11 cellular contexts compared by ENCODE assay signal in genomic region chr22:28424427-28425080, GRCh38.
A peak's percentile ranks its signal among the peaks of the same experiment; 100 is the strongest.
DNase-seq lines count a peak whose midpoint lies in the region; ATAC-seq, FAIRE-seq and TF ChIP-seq lines count a peak whose summit lies in the region.
"Had no signal": no experiment of that assay in that cellular context is flagged by ENCODE, and none has a peak within 500 bp of the region (broad histone marks: within the 10 kb centered on the region; RNA-seq: fewer than 3 reads in every experiment).

No MANE protein-coding gene starts in this region.

- no peak for TF ChIP-seq RAD21 in A549 (conservative IDR thresholded peaks at IDR 0.05 in 1 of 2, IDR thresholded peaks at IDR 0.05 in 1 of 2)

- CTCF ChIA-PET in A549 (lab: Yijun Ruan, JAX): interaction anchor here (0.7 to 1.8 kb wide), 3 partner anchors 12 to 96 kb away, joined by 3 to 4 read pairs (median 3); no protein-coding TSS in a partner anchor

- peak; percentile 70 to 94; a peak in 5 of 6 replicates for ATAC-seq in A549
- ATAC-seq in esophagus mucosa: no peak
- ATAC-seq: naive thymus-derived CD4-positive, alpha-beta T cell had no signal

- in situ Hi-C loops in HAP-1 (cut with MboI; ENCODE audit: low sequenced_read_pairs): no loop called here

- no peak for FAIRE-seq in A549 (lab: Jason Lieb, UNC)
- FAIRE-seq: islet of Langerhans had no signal

- 27% methylated on average over 2 of the region's 2 CpGs for WGBS in A549 (ENCODE audit: missing lambda C conversion rate)
- 77 to 93% (median 89%) methylated on average over 2 of the region's 2 CpGs for WGBS in spleen, 5 donors

- POLR2A ChIA-PET in A549 (lab: Yijun Ruan, JAX): no interaction called here

- H3K27me3 ChIP-seq in HAP-1 (ENCODE audit: low read depth) (no peaks in the 10 kb centered on the region), tibial artery (no peaks in the 10 kb centered on the region), spleen (replicated peaks in 1 of 7) (no peaks in the 10 kb centered on the region)

- TF ChIP-seq CTCF in A549 (IDR thresholded peaks at IDR 0.05): no peak
- no peak for TF ChIP-seq CTCF in cardiac fibroblast (IDR thresholded peaks at IDR 0.05; ENCODE audit: low read depth, low read length)
- TF ChIP-seq CTCF in tibial artery (IDR thresholded peaks at IDR 0.05): no peak
- no peak for TF ChIP-seq CTCF in spleen (IDR thresholded peaks at IDR 0.05 in 8 of 11, conservative IDR thresholded peaks at IDR 0.05 in 3 of 11)

- H3K36me3 ChIP-seq in HAP-1 (replicated peaks) (no peaks in the 10 kb centered on the region), tibial artery (no peaks in the 10 kb centered on the region), spleen (no peaks in the 10 kb centered on the region)

- TF ChIP-seq POLR2A in A549 (IDR thresholded peaks at IDR 0.05; ENCODE audit: low read length): no peak
- TF ChIP-seq POLR2A in spleen (IDR thresholded peaks at IDR 0.05): no peak

- H3K4me2 ChIP-seq in A549: peak overlapping the region; percentile 52

- H3K9me3 ChIP-seq in A549: no peaks in the 10 kb centered on the region
- H3K9me3 ChIP-seq in HAP-1: no peaks in the 10 kb centered on the region
- H3K9me3 ChIP-seq in tibial artery: no peaks in the 10 kb centered on the region
- no peaks in the 10 kb centered on the region for H3K9me3 ChIP-seq in spleen

- H3K4me3 ChIP-seq in A549: no peak overlapping the region
- H3K4me3 ChIP-seq in HAP-1: no peak overlapping the region
- no peak overlapping the region for H3K4me3 ChIP-seq in cardiac fibroblast (replicated peaks in 1 of 2; ENCODE audit: low read depth in 2 of 2, low read length in 2 of 2)
- H3K4me3 ChIP-seq in tibial artery: no peak overlapping the region
- H3K4me3 ChIP-seq in spleen: no peak overlapping the region

- H3K4me1 ChIP-seq in A549 (peaks cover 33% of the 10 kb centered on the region), HAP-1 (peaks cover 44% of the 10 kb centered on the region), tibial artery (peaks cover 0 to 42% (median 12%) of the 10 kb centered on the region in 4 donors), spleen (peaks cover 0 to 14% (median 2%) of the 10 kb centered on the region in 6 donors)

- H3K27ac ChIP-seq in A549: peak overlapping the region in 1 of 2 experiments; percentile 6; a peak in 1 of 6 replicates
- no peak overlapping the region for H3K27ac ChIP-seq in tibial artery
- no peak overlapping the region for H3K27ac ChIP-seq in spleen

- TF ChIP-seq EP300 in A549 (IDR thresholded peaks at IDR 0.05): no peak

- intact Hi-C loops in tibial artery (cut with DNase I; ENCODE audit: low total_unique reads): no loop called here
- intact Hi-C loops in spleen (cut with DNase I; ENCODE audit: low total_unique reads): no loop called here

- DNase-seq in A549 (ENCODE audit: low read depth in 1 of 2, low spot score in 1 of 2) (peak in 1 of 2 experiments; percentile 72), HAP-1 (ENCODE audit: low spot score in 2 of 2) (peak; percentile 57 to 98), NCI-H2171 treated with DMSO at 0.1 percent for 48 hours (lab: John Stamatoyannopoulos, UW) (peak; percentile 61), cardiac fibroblast (ENCODE audit: low read depth in 2 of 2) (peak; percentile 45 to 56), tibial artery (no peak), spleen (no peak)
- no peak for DNase-seq in stimulated activated naive CD4-positive, alpha-beta T cell treated with Interleukin-2 at 50 U/mL for 16 hours (lab: John Stamatoyannopoulos, UW)
- DNase-seq: activated naive CD8-positive, alpha-beta T cell treated with anti-CD3 and anti-CD28 coated beads, Interleukin-2, amount 10 ng/mL, durations not matched to agents 7 days and 5 days; naive thymus-derived CD4-positive, alpha-beta T cell had no signal

TF ChIP-seq in A549, 52 proteins besides CTCF, POLR2A, EP300 and RAD21 (continues in another document):
- TF ChIP-seq BCL3 (IDR thresholded peaks at IDR 0.05): peak; percentile 23; the same call in 1 of the 3 replicates
- TF ChIP-seq ZSCAN20 (CRISPR knock-in tag; IDR thresholded peaks at IDR 0.05): no peak
- peak; percentile 26 to 71; a peak in 3 of 4 replicates for TF ChIP-seq CEBPB (IDR thresholded peaks at IDR 0.05)
- peak; percentile 56 for TF ChIP-seq ZFP36 (IDR thresholded peaks at IDR 0.05; ENCODE audit: borderline replicate concordance, partially characterized antibody)
- peak; percentile 82 for TF ChIP-seq GATA3 (IDR thresholded peaks at IDR 0.05; ENCODE audit: borderline replicate concordance)
- TF ChIP-seq SMC3 (IDR thresholded peaks at IDR 0.05): no peak
- TF ChIP-seq MAZ (IDR thresholded peaks at IDR 0.05; ENCODE audit: borderline replicate concordance, low read depth, low read length): no peak
- peak in 1 of 2 experiments; percentile 23; a peak in 1 of 5 replicates for TF ChIP-seq JUN (IDR thresholded peaks at IDR 0.05)
- no peak for TF ChIP-seq FOSL2 (IDR thresholded peaks at IDR 0.05)
- no peak; the same call in 1 of the 2 replicates for TF ChIP-seq FOSL2 (CRISPR knock-in tag; IDR thresholded peaks at IDR 0.05)
- no peak for TF ChIP-seq RCOR1 (IDR thresholded peaks at IDR 0.05; ENCODE audit: low read depth, low read length)
- no peak for TF ChIP-seq MAFK (IDR thresholded peaks at IDR 0.05; ENCODE audit: partially characterized antibody)
- no peak for TF ChIP-seq MAX (IDR thresholded peaks at IDR 0.05)
- TF ChIP-seq EHF (CRISPR knock-in tag; IDR thresholded peaks at IDR 0.05): no peak
- no peak for TF ChIP-seq BHLHE40 (IDR thresholded peaks at IDR 0.05; ENCODE audit: low read depth, low read length)
- TF ChIP-seq NFE2L2 (conservative IDR thresholded peaks at IDR 0.05; ENCODE audit: low read length): no peak
- no peak for TF ChIP-seq NPAS2 (CRISPR knock-in tag; IDR thresholded peaks at IDR 0.05; ENCODE audit: borderline replicate concordance)
- no peak for TF ChIP-seq ELK1 (IDR thresholded peaks at IDR 0.05; ENCODE audit: low read depth, low read length)
- TF ChIP-seq ATOH8 (CRISPR knock-in tag; IDR thresholded peaks at IDR 0.05; ENCODE audit: low read depth): no peak
- no peak for TF ChIP-seq CHD4 (IDR thresholded peaks at IDR 0.05; ENCODE audit: borderline replicate concordance)
- no peak for TF ChIP-seq HOXA7 (CRISPR knock-in tag; IDR thresholded peaks at IDR 0.05)
- TF ChIP-seq HOXB13 (CRISPR knock-in tag; IDR thresholded peaks at IDR 0.05; ENCODE audit: low read depth): no peak
- TF ChIP-seq HES2 (IDR thresholded peaks at IDR 0.05): no peak
- TF ChIP-seq SREBF2 (IDR thresholded peaks at IDR 0.05): no peak
- no peak for TF ChIP-seq MYC (IDR thresholded peaks at IDR 0.05; ENCODE audit: borderline replicate concordance, low read length)
- TF ChIP-seq HOXB5 (CRISPR knock-in tag; IDR thresholded peaks at IDR 0.05): no peak
- TF ChIP-seq CBX2 (IDR thresholded peaks at IDR 0.05; ENCODE audit: borderline replicate concordance, low read depth): no peak
- no peak for TF ChIP-seq POLR2AphosphoS2 (conservative IDR thresholded peaks at IDR 0.05; ENCODE audit: low read length)
- no peak for TF ChIP-seq HMGXB4 (CRISPR knock-in tag; IDR thresholded peaks at IDR 0.05; ENCODE audit: borderline replicate concordance)
- TF ChIP-seq KDM5A (IDR thresholded peaks at IDR 0.05): no peak

Comparison
In these comparisons a context has a peak if more than half of its experiments do, and no peak if none do; other contexts are left out.
1. DNase-seq: peak in HAP-1 (2 of 2), NCI-H2171 treated with DMSO at 0.1 percent for 48 hours (single experiment) and cardiac fibroblast (2 of 2); none in stimulated activated naive CD4-positive, alpha-beta T cell treated with Interleukin-2 at 50 U/mL for 16 hours (single experiment), tibial artery (0 of 2) and spleen (single experiment).